ENCODE assay signal across 15 cellular contexts in the genomic region with DNA sequence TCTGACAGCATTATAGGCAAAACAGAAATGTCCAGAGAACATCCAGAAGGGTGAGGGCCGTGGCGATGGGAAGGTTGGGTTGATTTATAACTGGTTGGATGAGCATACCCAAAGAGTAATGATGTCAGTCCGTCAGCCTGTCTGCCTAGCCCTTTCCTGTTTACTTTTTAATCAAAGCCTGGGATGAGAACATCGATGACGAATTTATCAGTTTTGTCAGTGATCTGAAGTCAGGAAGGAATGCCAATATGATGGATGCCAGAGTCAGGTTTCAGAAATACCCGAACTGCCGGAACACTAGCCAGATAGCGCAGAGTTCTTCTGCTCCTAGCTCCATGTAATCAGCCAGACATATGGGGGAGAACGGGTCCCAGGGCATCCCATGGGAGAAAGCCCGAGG. TPM values are rescaled to one million over a fixed set of nuclear protein-coding genes. Genes with fewer than 3 reads are reported as not detected.
DNase-seq lines count a peak whose midpoint lies in the region; ATAC-seq and TF ChIP-seq lines count a peak whose summit lies in the region.
"Had no signal": no experiment of that assay in that cellular context is flagged by ENCODE, and none has a peak within 500 bp of the region (broad histone marks: within the 10 kb centered on the region; RNA-seq: fewer than 3 reads in every experiment).

No MANE protein-coding gene starts in this region.

- H3K4me1 Mint-ChIP-seq in activated CD8-positive, alpha-beta T cell treated with anti-CD3 and anti-CD28 coated beads, Interleukin-2, amount 10 ng/mL, durations not matched to agents 7 days and 5 days (ENCODE audit: low read depth): peaks cover 38% of the 10 kb centered on the region
- H3K4me1 Mint-ChIP-seq in activated CD8-positive, alpha-beta T cell treated with anti-CD3 and anti-CD28 coated beads for 36 hours (ENCODE audit: low read depth): peaks cover 38% of the 10 kb centered on the region
- H3K4me1 Mint-ChIP-seq in chondrocyte (ENCODE audit: low read depth): peaks cover 5% of the 10 kb centered on the region
- H3K4me1 Mint-ChIP-seq in stimulated activated effector memory CD8-positive, alpha-beta T cell treated with anti-CD3 and anti-CD28 coated beads, Interleukin-12 subunit alpha, Interleukin-12 subunit beta, amount 100 ng/mL, for 72 hours: peaks cover 19% of the 10 kb centered on the region

- peak overlapping the region; percentile 13 for H3K27ac Mint-ChIP-seq in activated CD8-positive, alpha-beta T cell treated with anti-CD3 and anti-CD28 coated beads, Interleukin-2, amount 10 ng/mL, durations not matched to agents 7 days and 5 days
- H3K27ac Mint-ChIP-seq in activated CD8-positive, alpha-beta T cell treated with anti-CD3 and anti-CD28 coated beads for 36 hours: no peak overlapping the region
- H3K27ac Mint-ChIP-seq in chondrocyte (ENCODE audit: unreplicated experiment): no peak overlapping the region
- peak overlapping the region; percentile 60 for H3K27ac Mint-ChIP-seq in stimulated activated effector memory CD8-positive, alpha-beta T cell treated with anti-CD3 and anti-CD28 coated beads, Interleukin-12 subunit alpha, Interleukin-12 subunit beta, amount 100 ng/mL, for 72 hours
- H3K27ac Mint-ChIP-seq: activated CD4-positive, alpha-beta T cell treated with anti-CD3 and anti-CD28 coated beads, Interleukin-2, amount 10 ng/mL, durations not matched to agents 7 days and 5 days; stimulated activated memory B cell treated with anti-CD40 and anti-IgM and Interleukin-4, amounts not matched to agents 10 μg/mL and 1 μg/mL and 100 μg/mL, for 72 hours had no signal

- intact Hi-C loops in activated CD8-positive, alpha-beta T cell treated with anti-CD3 and anti-CD28 coated beads for 36 hours (cut with micrococcal nuclease): no loop called here

- H3K9me3 Mint-ChIP-seq in activated CD8-positive, alpha-beta T cell treated with anti-CD3 and anti-CD28 coated beads, Interleukin-2, amount 10 ng/mL, durations not matched to agents 7 days and 5 days (ENCODE audit: insufficient read depth): no peaks in the 10 kb centered on the region
- no peaks in the 10 kb centered on the region for H3K9me3 Mint-ChIP-seq in activated CD8-positive, alpha-beta T cell treated with anti-CD3 and anti-CD28 coated beads for 36 hours
- H3K9me3 Mint-ChIP-seq in chondrocyte (ENCODE audit: low read depth): no peaks in the 10 kb centered on the region
- no peaks in the 10 kb centered on the region for H3K9me3 Mint-ChIP-seq in stimulated activated effector memory CD8-positive, alpha-beta T cell treated with anti-CD3 and anti-CD28 coated beads, Interleukin-12 subunit alpha, Interleukin-12 subunit beta, amount 100 ng/mL, for 72 hours
- H3K9me3 Mint-ChIP-seq: activated CD4-positive, alpha-beta T cell treated with anti-CD3 and anti-CD28 coated beads, Interleukin-2, amount 10 ng/mL, durations not matched to agents 7 days and 5 days; CD8-positive, alpha-beta memory T cell; stimulated activated memory B cell treated with anti-CD40 and anti-IgM and Interleukin-4, amounts not matched to agents 10 μg/mL and 1 μg/mL and 100 μg/mL, for 72 hours had no signal

- TF ChIP-seq CTCF in activated CD8-positive, alpha-beta T cell treated with anti-CD3 and anti-CD28 coated beads for 36 hours (IDR thresholded peaks at IDR 0.05): no peak
- no peak for TF ChIP-seq CTCF in chondrocyte (IDR thresholded peaks at IDR 0.05)

- POLR2A ChIA-PET in activated CD8-positive, alpha-beta T cell treated with anti-CD3 and anti-CD28 coated beads, Interleukin-2, amount 10 ng/mL, durations not matched to agents 7 days and 5 days (lab: Charles Lee): no interaction called here
- POLR2A ChIA-PET in activated CD8-positive, alpha-beta T cell treated with anti-CD3 and anti-CD28 coated beads for 36 hours (lab: Charles Lee): no interaction called here

- no peak overlapping the region for H3K4me3 Mint-ChIP-seq in activated CD8-positive, alpha-beta T cell treated with anti-CD3 and anti-CD28 coated beads, Interleukin-2, amount 10 ng/mL, durations not matched to agents 7 days and 5 days
- H3K4me3 Mint-ChIP-seq in activated CD8-positive, alpha-beta T cell treated with anti-CD3 and anti-CD28 coated beads for 36 hours: no peak overlapping the region
- no peak overlapping the region for H3K4me3 Mint-ChIP-seq in chondrocyte (ENCODE audit: unreplicated experiment)
- H3K4me3 Mint-ChIP-seq in stimulated activated effector memory CD8-positive, alpha-beta T cell treated with anti-CD3 and anti-CD28 coated beads, Interleukin-12 subunit alpha, Interleukin-12 subunit beta, amount 100 ng/mL, for 72 hours: no peak overlapping the region
- H3K4me3 Mint-ChIP-seq: activated CD4-positive, alpha-beta T cell treated with anti-CD3 and anti-CD28 coated beads, Interleukin-2, amount 10 ng/mL, durations not matched to agents 7 days and 5 days; CD8-positive, alpha-beta memory T cell; stimulated activated memory B cell treated with anti-CD40 and anti-IgM and Interleukin-4, amounts not matched to agents 10 μg/mL and 1 μg/mL and 100 μg/mL, for 72 hours had no signal

- CTCF ChIA-PET in activated CD8-positive, alpha-beta T cell treated with anti-CD3 and anti-CD28 coated beads, Interleukin-2, amount 10 ng/mL, durations not matched to agents 7 days and 5 days (lab: Charles Lee): interaction anchor here (1.2 kb wide), 1 partner anchor 60 kb away, joined by 5 read pairs; no protein-coding TSS in a partner anchor
- CTCF ChIA-PET in activated CD8-positive, alpha-beta T cell treated with anti-CD3 and anti-CD28 coated beads for 36 hours (lab: Charles Lee): interaction anchor here (1.0 to 2.4 kb wide), 2 partner anchors 8 to 106 kb away, joined by 3 to 8 read pairs; partner anchors contain the start of gene SUFU

- no peaks in the 10 kb centered on the region for H3K27me3 Mint-ChIP-seq in activated CD8-positive, alpha-beta T cell treated with anti-CD3 and anti-CD28 coated beads, Interleukin-2, amount 10 ng/mL, durations not matched to agents 7 days and 5 days (ENCODE audit: low read depth)
- no peaks in the 10 kb centered on the region for H3K27me3 Mint-ChIP-seq in activated CD8-positive, alpha-beta T cell treated with anti-CD3 and anti-CD28 coated beads for 36 hours
- no peaks in the 10 kb centered on the region for H3K27me3 Mint-ChIP-seq in chondrocyte (ENCODE audit: low read depth)
- H3K27me3 Mint-ChIP-seq: activated CD4-positive, alpha-beta T cell treated with anti-CD3 and anti-CD28 coated beads, Interleukin-2, amount 10 ng/mL, durations not matched to agents 7 days and 5 days; CD8-positive, alpha-beta memory T cell; stimulated activated memory B cell treated with anti-CD40 and anti-IgM and Interleukin-4, amounts not matched to agents 10 μg/mL and 1 μg/mL and 100 μg/mL, for 72 hours had no signal

- DNase-seq in activated CD8-positive, alpha-beta T cell treated with anti-CD3 and anti-CD28 coated beads, Interleukin-2, amount 10 ng/mL, durations not matched to agents 7 days and 5 days: no peak
- no peak for DNase-seq in activated CD8-positive, alpha-beta T cell treated with anti-CD3 and anti-CD28 coated beads for 36 hours
- DNase-seq in chondrocyte (ENCODE audit: low spot score): peak; percentile 9
- DNase-seq in kidney glomerular epithelial cell (lab: John Stamatoyannopoulos, UW): peak; percentile 68
- DNase-seq in stimulated activated effector memory CD8-positive, alpha-beta T cell treated with anti-CD3 and anti-CD28 coated beads, Interleukin-12 subunit alpha, Interleukin-12 subunit beta, amount 100 ng/mL, for 72 hours (ENCODE audit: low spot score in 2 of 2): no peak
- no peak for DNase-seq in NCI-H2227 (lab: John Stamatoyannopoulos, UW; ENCODE audit: unreplicated experiment)
- DNase-seq in DMS153 (lab: John Stamatoyannopoulos, UW): no peak
- DNase-seq: activated CD4-positive, alpha-beta T cell treated with anti-CD3 and anti-CD28 coated beads, Interleukin-2, amount 10 ng/mL, durations not matched to agents 7 days and 5 days; activated effector memory CD4-positive, alpha-beta T cell treated with Interleukin-2 at 50 U/mL for 16 hours; NCI-H446 treated with DMSO at 0.1 percent for 48 hours; T-helper 2 cell had no signal

- peaks cover 4% of the 10 kb centered on the region for H3K36me3 Mint-ChIP-seq in activated CD8-positive, alpha-beta T cell treated with anti-CD3 and anti-CD28 coated beads, Interleukin-2, amount 10 ng/mL, durations not matched to agents 7 days and 5 days (ENCODE audit: low read depth)
- no peaks in the 10 kb centered on the region for H3K36me3 Mint-ChIP-seq in activated CD8-positive, alpha-beta T cell treated with anti-CD3 and anti-CD28 coated beads for 36 hours (ENCODE audit: low read depth)
- H3K36me3 Mint-ChIP-seq in chondrocyte (ENCODE audit: low read depth): peaks cover 4% of the 10 kb centered on the region
- H3K36me3 Mint-ChIP-seq in stimulated activated effector memory CD8-positive, alpha-beta T cell treated with anti-CD3 and anti-CD28 coated beads, Interleukin-12 subunit alpha, Interleukin-12 subunit beta, amount 100 ng/mL, for 72 hours: peaks cover 8% of the 10 kb centered on the region

- no peak for ATAC-seq in activated CD8-positive, alpha-beta T cell treated with anti-CD3 and anti-CD28 coated beads, Interleukin-2, amount 10 ng/mL, durations not matched to agents 7 days and 5 days
- ATAC-seq in activated CD8-positive, alpha-beta T cell treated with anti-CD3 and anti-CD28 coated beads for 36 hours: no peak
- no peak for ATAC-seq in stimulated activated effector memory CD8-positive, alpha-beta T cell treated with anti-CD3 and anti-CD28 coated beads, Interleukin-12 subunit alpha, Interleukin-12 subunit beta, amount 100 ng/mL, for 72 hours
- no peak for ATAC-seq in HG03378 (IDR thresholded peaks at IDR 0.05; ENCODE audit: unreplicated experiment)
- ATAC-seq: A549; stimulated activated memory B cell treated with anti-CD40 and anti-IgM and Interleukin-4, amounts not matched to agents 10 μg/mL and 1 μg/mL and 100 μg/mL, for 72 hours had no signal

RNA-seq across cellular contexts. Expression of gene TRIM8, which starts 33.8 kb away (rescaled TPM):
- total RNA-seq in activated CD8-positive, alpha-beta T cell treated with anti-CD3 and anti-CD28 coated beads, Interleukin-2, amount 10 ng/mL, durations not matched to agents 7 days and 5 days: 10 to 100 TPM; 45.0 to 47.1 TPM
- 10 to 100 TPM; 39.5 to 39.8 TPM for total RNA-seq in activated CD8-positive, alpha-beta T cell treated with anti-CD3 and anti-CD28 coated beads for 36 hours
- total RNA-seq in chondrocyte: 40.3 to 74.4 TPM (median 66.8 TPM) in 3 replicates

Comparison
In these comparisons a context has a peak if more than half of its experiments do, and no peak if none do; other contexts are left out.
1. H3K27ac Mint-ChIP-seq: peak in activated CD8-positive, alpha-beta T cell treated with anti-CD3 and anti-CD28 coated beads, Interleukin-2, amount 10 ng/mL, durations not matched to agents 7 days and 5 days (single experiment) and stimulated activated effector memory CD8-positive, alpha-beta T cell treated with anti-CD3 and anti-CD28 coated beads, Interleukin-12 subunit alpha, Interleukin-12 subunit beta, amount 100 ng/mL, for 72 hours (single experiment); none in activated CD8-positive, alpha-beta T cell treated with anti-CD3 and anti-CD28 coated beads for 36 hours (single experiment) and chondrocyte (single experiment).
2. DNase-seq: peak in chondrocyte (single experiment) and kidney glomerular epithelial cell (single experiment); none in activated CD8-positive, alpha-beta T cell treated with anti-CD3 and anti-CD28 coated beads, Interleukin-2, amount 10 ng/mL, durations not matched to agents 7 days and 5 days (single experiment), activated CD8-positive, alpha-beta T cell treated with anti-CD3 and anti-CD28 coated beads for 36 hours (single experiment), stimulated activated effector memory CD8-positive, alpha-beta T cell treated with anti-CD3 and anti-CD28 coated beads, Interleukin-12 subunit alpha, Interleukin-12 subunit beta, amount 100 ng/mL, for 72 hours (0 of 2), NCI-H2227 (single experiment) and DMS153 (single experiment).